9 cellular contexts compared by ENCODE assay signal in genomic region chr9:137087409-137087925, GRCh38. TPM values are rescaled to one million over a fixed set of nuclear protein-coding genes. Genes with fewer than 3 reads are reported as not detected.
DNase-seq lines count a peak whose midpoint lies in the region; ATAC-seq and TF ChIP-seq lines count a peak whose summit lies in the region.
"Had no signal": no experiment of that assay in that cellular context is flagged by ENCODE, and none has a peak within 500 bp of the region (broad histone marks: within the 10 kb centered on the region; RNA-seq: fewer than 3 reads in every experiment).

No MANE protein-coding gene starts in this region.

- H3K27ac ChIP-seq in upper lobe of right lung = peak overlapping the region; percentile 93

- H3K27me3 ChIP-seq in Caco-2 (replicated peaks; ENCODE audit: control insufficient read depth, insufficient read depth, low read length) (no peaks in the 10 kb centered on the region), upper lobe of right lung (no peaks in the 10 kb centered on the region)

- H3K4me3 ChIP-seq in Caco-2 (ENCODE audit: low read depth, low read length) (peak overlapping the region; percentile 75), astrocyte of the cerebellum (ENCODE audit: low read depth, low read length) (peak overlapping the region; percentile 82), lower leg skin (ENCODE audit: low read depth, poor library complexity, severe bottlenecking) (peak overlapping the region; percentile 75), upper lobe of right lung (peak overlapping the region; percentile 76)

- in situ Hi-C loops in astrocyte of the cerebellum (cut with HindIII; ENCODE audit: low sequenced_read_pairs) (no loop called here), ACHN (cut with HindIII; ENCODE audit: low pct_ligation_motif_present, low pct_unique_long_range_greater_than_20kb, low sequenced_read_pairs) (no loop called here)

- peaks cover 7% of the 10 kb centered on the region for H3K4me1 ChIP-seq in Caco-2
- H3K4me1 ChIP-seq in upper lobe of right lung = peaks cover 17% of the 10 kb centered on the region

- no peaks in the 10 kb centered on the region for H3K9me3 ChIP-seq in Caco-2
- H3K9me3 ChIP-seq in upper lobe of right lung = no peaks in the 10 kb centered on the region

- peak overlapping the region; percentile 100 for H3K4me3 Mint-ChIP-seq in Caco-2 (ENCODE audit: unreplicated experiment)

- WGBS in lower leg skin, 2 donors = 13 to 15% methylated on average over 12 to 17 of the region's 22 CpGs

- no peaks in the 10 kb centered on the region for H3K27me3 Mint-ChIP-seq in Caco-2 (ENCODE audit: insufficient read depth, unreplicated experiment)

- CTCF ChIA-PET in Caco-2 (lab: Charles Lee) = interaction anchor here (0.6 to 2.9 kb wide), 10 partner anchors 18 to 205 kb away, joined by 3 to 42 read pairs (median 8); partner anchors contain the start of genes CLIC3, NPDC1 and SAPCD2

- TF ChIP-seq CTCF in Caco-2 (IDR thresholded peaks at IDR 0.05; ENCODE audit: insufficient read depth in 1 of 2, low read depth in 1 of 2, low read length in 1 of 2, severe bottlenecking in 1 of 2, unreplicated experiment in 1 of 2) (no peak), astrocyte of the cerebellum (IDR thresholded peaks at IDR 0.05; ENCODE audit: low read depth, low read length, missing control alignments) (no peak), lower leg skin (IDR thresholded peaks at IDR 0.05) (no peak), upper lobe of right lung (IDR thresholded peaks at IDR 0.05) (no peak)

- DNase-seq in Caco-2 (no peak), astrocyte of the cerebellum (ENCODE audit: low read depth) (no peak), lower leg skin (ENCODE audit: low spot score in 2 of 2) (no peak), upper lobe of right lung (no peak), ACHN (no peak), DMS 273 treated with DMSO at 0.1 percent for 48 hours (lab: John Stamatoyannopoulos, UW) (no peak)

- peak; percentile 2 for ATAC-seq in HG03460 (IDR thresholded peaks at IDR 0.05; ENCODE audit: unreplicated experiment)
- ATAC-seq in upper lobe of right lung = no peak
- ATAC-seq in GM19467 (IDR thresholded peaks at IDR 0.05; ENCODE audit: unreplicated experiment) = no peak

- intact Hi-C loops in Caco-2 (cut with micrococcal nuclease; ENCODE audit: unreplicated experiment) = no loop called here
- intact Hi-C loops in lower leg skin (cut with DNase I; ENCODE audit: low total_unique reads) = no loop called here
- intact Hi-C loops in upper lobe of right lung (cut with DNase I) = no loop called here

- peak overlapping the region; percentile 76 for H3K27ac Mint-ChIP-seq in Caco-2 (ENCODE audit: unreplicated experiment)

- POLR2A ChIA-PET in Caco-2 (lab: Charles Lee) = interaction anchor here (0.6 to 1.8 kb wide), 10 partner anchors 16 to 187 kb away, joined by 3 to 24 read pairs (median 4); partner anchors contain the start of genes PAXX, SAPCD2, SSNA1 and TPRN

- no peak for TF ChIP-seq POLR2A in lower leg skin (IDR thresholded peaks at IDR 0.05)

- H3K36me3 Mint-ChIP-seq in Caco-2 (ENCODE audit: insufficient read depth, unreplicated experiment) = peaks cover 21% of the 10 kb centered on the region

- H3K9me3 Mint-ChIP-seq in Caco-2 (ENCODE audit: unreplicated experiment) = no peaks in the 10 kb centered on the region

- H3K36me3 ChIP-seq in Caco-2 (ENCODE audit: control insufficient read depth, insufficient read depth, low read length) (no peaks in the 10 kb centered on the region; the same call in 1 of the 2 replicates), upper lobe of right lung (peaks cover 21% of the 10 kb centered on the region)

- BruUV-seq in Caco-2 (replicated peaks; lab: Mats Ljungman, UMichigan) = no TSS peak

- peaks cover 15% of the 10 kb centered on the region for H3K4me1 Mint-ChIP-seq in Caco-2 (ENCODE audit: low read depth, unreplicated experiment)

RNA-seq across cellular contexts. Expression of gene MAN1B1, which starts 0.7 kb away (rescaled TPM):
- total RNA-seq in Caco-2 (2022) (57.7 and 58.0 TPM in 2 replicates), lower leg skin (10 to 100 TPM; 57.7 to 81.0 (median 61.8) TPM), upper lobe of right lung (39.4 TPM)

RNA-seq across cellular contexts. Expression of gene UAP1L1, which starts 10.2 kb away (rescaled TPM):
- total RNA-seq in Caco-2 (2022) = 22.7 and 24.6 TPM in 2 replicates
- 10 to 100 TPM in 1 of 4 donors, 1 to 10 TPM in 3; 6.6 to 13.7 (median 7.9) TPM for total RNA-seq in lower leg skin
- total RNA-seq in upper lobe of right lung = 30.7 TPM

RNA-seq across cellular contexts. Expression of gene SAPCD2, which starts 17.1 kb away (rescaled TPM):
- total RNA-seq in Caco-2 (2022) (53.3 and 57.5 TPM in 2 replicates), lower leg skin (10 to 100 TPM in 2 of 4 donors, 1 to 10 TPM in 2; 5.7 to 25.6 (median 13.7) TPM), upper lobe of right lung (0.84 TPM)

RNA-seq across cellular contexts. Expression of gene DPP7, which starts 27.1 kb away (rescaled TPM):
- total RNA-seq in Caco-2 (2022) (230 and 247 TPM in 2 replicates), lower leg skin (100 to 1,000 TPM; 123 to 144 (median 138) TPM), upper lobe of right lung (183 TPM)

RNA-seq across cellular contexts. Expression of gene ENTPD2, which starts 33.6 kb away (rescaled TPM):
- 2.9 and 3.4 TPM in 2 replicates for total RNA-seq in Caco-2 (2022)
- 10 to 100 TPM; 10.1 to 14.7 (median 12.1) TPM for total RNA-seq in lower leg skin
- 0.41 TPM for total RNA-seq in upper lobe of right lung
- total RNA-seq: M059J had no signal
